8 cellular contexts compared by ENCODE assay signal in genomic region chr5:180784497-180785097, GRCh38. TPM values are rescaled to one million over a fixed set of nuclear protein-coding genes. Genes with fewer than 3 reads are reported as not detected.
A peak's percentile ranks its signal among the peaks of the same experiment; 100 is the strongest.
DNase-seq lines count a peak whose midpoint lies in the region; ATAC-seq and TF ChIP-seq lines count a peak whose summit lies in the region.

No MANE protein-coding gene starts in this region.

- no peak overlapping the region for H3K4me3 Mint-ChIP-seq in activated CD8-positive, alpha-beta T cell treated with anti-CD3 and anti-CD28 coated beads, Interleukin-2, amount 10 ng/mL, durations not matched to agents 7 days and 5 days
- H3K4me3 Mint-ChIP-seq in endothelial cell (ENCODE audit: unreplicated experiment): no peak overlapping the region

- H3K27me3 Mint-ChIP-seq in activated CD8-positive, alpha-beta T cell treated with anti-CD3 and anti-CD28 coated beads, Interleukin-2, amount 10 ng/mL, durations not matched to agents 7 days and 5 days (ENCODE audit: low read depth): no peaks in the 10 kb centered on the region
- H3K27me3 Mint-ChIP-seq in endothelial cell (ENCODE audit: unreplicated experiment): peaks cover 8% of the 10 kb centered on the region

- H3K27ac Mint-ChIP-seq in activated CD8-positive, alpha-beta T cell treated with anti-CD3 and anti-CD28 coated beads, Interleukin-2, amount 10 ng/mL, durations not matched to agents 7 days and 5 days: no peak overlapping the region
- H3K27ac Mint-ChIP-seq in endothelial cell (ENCODE audit: unreplicated experiment): no peak overlapping the region

- no peak for TF ChIP-seq CTCF in endothelial cell (IDR thresholded peaks at IDR 0.05; ENCODE audit: unreplicated experiment)

- CTCF ChIA-PET in activated CD8-positive, alpha-beta T cell treated with anti-CD3 and anti-CD28 coated beads, Interleukin-2, amount 10 ng/mL, durations not matched to agents 7 days and 5 days (lab: Charles Lee): interaction anchor here (0.6 to 2.5 kb wide), 10 partner anchors 11 to 388 kb away, joined by 3 to 10 read pairs (median 4); no protein-coding TSS in a partner anchor

- H3K4me1 Mint-ChIP-seq in activated CD8-positive, alpha-beta T cell treated with anti-CD3 and anti-CD28 coated beads, Interleukin-2, amount 10 ng/mL, durations not matched to agents 7 days and 5 days (ENCODE audit: low read depth): peaks cover 19% of the 10 kb centered on the region
- peaks cover 34% of the 10 kb centered on the region for H3K4me1 Mint-ChIP-seq in endothelial cell (ENCODE audit: unreplicated experiment)

- DNase-seq in ELR (ENCODE audit: low read depth): peak; percentile 88
- peak; percentile 78 for DNase-seq in H7
- DNase-seq in NCI-H2196 treated with DMSO at 0.1 percent for 48 hours (lab: John Stamatoyannopoulos, UW; ENCODE audit: unreplicated experiment): peak; percentile 12
- DNase-seq in activated CD8-positive, alpha-beta T cell treated with anti-CD3 and anti-CD28 coated beads, Interleukin-2, amount 10 ng/mL, durations not matched to agents 7 days and 5 days: peak; percentile 78
- peak; percentile 68 for DNase-seq in endothelial cell (ENCODE audit: low spot score)
- DNase-seq in mucosa of gallbladder (ENCODE audit: low spot score): peak; percentile 84
- peak; percentile 37 for DNase-seq in stimulated activated CD8-positive, alpha-beta memory T cell treated with anti-CD3 and anti-CD28 coated beads, Interleukin-7, amount 100 ng/mL, for 24 hours (ENCODE audit: low read depth)

- no peaks in the 10 kb centered on the region for H3K27me3 ChIP-seq in H7 (ENCODE audit: control insufficient read depth, insufficient read depth, low read length)

- H3K9me3 Mint-ChIP-seq in activated CD8-positive, alpha-beta T cell treated with anti-CD3 and anti-CD28 coated beads, Interleukin-2, amount 10 ng/mL, durations not matched to agents 7 days and 5 days (ENCODE audit: insufficient read depth): no peaks in the 10 kb centered on the region
- H3K9me3 Mint-ChIP-seq in endothelial cell (ENCODE audit: unreplicated experiment): no peaks in the 10 kb centered on the region

- H3K36me3 ChIP-seq in H7 (replicated peaks; ENCODE audit: control insufficient read depth, insufficient read depth, low read length): no peaks in the 10 kb centered on the region

- no peak overlapping the region for H3K4me3 ChIP-seq in H7 (ENCODE audit: insufficient read depth, low read depth, low read length)

- POLR2A ChIA-PET in activated CD8-positive, alpha-beta T cell treated with anti-CD3 and anti-CD28 coated beads, Interleukin-2, amount 10 ng/mL, durations not matched to agents 7 days and 5 days (lab: Charles Lee): interaction anchor here (0.6 kb wide), 1 partner anchor 80 kb away, joined by 3 read pairs; no protein-coding TSS in a partner anchor

- peak; percentile 76 for ATAC-seq in activated CD8-positive, alpha-beta T cell treated with anti-CD3 and anti-CD28 coated beads, Interleukin-2, amount 10 ng/mL, durations not matched to agents 7 days and 5 days
- ATAC-seq in GM19463 (IDR thresholded peaks at IDR 0.05; ENCODE audit: unreplicated experiment): no peak

- peaks cover 16% of the 10 kb centered on the region for H3K36me3 Mint-ChIP-seq in activated CD8-positive, alpha-beta T cell treated with anti-CD3 and anti-CD28 coated beads, Interleukin-2, amount 10 ng/mL, durations not matched to agents 7 days and 5 days (ENCODE audit: low read depth)
- H3K36me3 Mint-ChIP-seq in endothelial cell (ENCODE audit: low read depth, unreplicated experiment): no peaks in the 10 kb centered on the region

RNA-seq across cellular contexts. Expression of gene MGAT1, which starts 18.0 kb away (rescaled TPM):
- total RNA-seq in H7 (2014; rRNA removed; shearing (Covaris generic)): 76.1 and 77.8 TPM in 2 replicates
- total RNA-seq in activated CD8-positive, alpha-beta T cell treated with anti-CD3 and anti-CD28 coated beads, Interleukin-2, amount 10 ng/mL, durations not matched to agents 7 days and 5 days: 100 to 1,000 TPM; 154 to 161 TPM
- total RNA-seq in endothelial cell (ENCODE audit: unreplicated experiment): 115 TPM
- 145 TPM for total RNA-seq in mucosa of gallbladder

RNA-seq across cellular contexts. Expression of gene OR2Y1, which starts 44.7 kb away (rescaled TPM):
- not detected in 2 replicates for total RNA-seq in H7 (2014; rRNA removed; shearing (Covaris generic))
- not detected for total RNA-seq in activated CD8-positive, alpha-beta T cell treated with anti-CD3 and anti-CD28 coated beads, Interleukin-2, amount 10 ng/mL, durations not matched to agents 7 days and 5 days
- total RNA-seq in endothelial cell (ENCODE audit: unreplicated experiment) (not detected), mucosa of gallbladder (not detected)

Comparison
In these comparisons a context has a peak if more than half of its experiments do, and no peak if none do; other contexts are left out.
1. DNase-seq: peak in every context shown above with its lines; median percentile 88 in ELR; 84 in mucosa of gallbladder; 78 in H7; 78 in activated CD8-positive, alpha-beta T cell treated with anti-CD3 and anti-CD28 coated beads, Interleukin-2, amount 10 ng/mL, durations not matched to agents 7 days and 5 days; 68 in endothelial cell; 37 in stimulated activated CD8-positive, alpha-beta memory T cell treated with anti-CD3 and anti-CD28 coated beads, Interleukin-7, amount 100 ng/mL, for 24 hours; 12 in NCI-H2196 treated with DMSO at 0.1 percent for 48 hours.